In genomic region chr4:54224960-54225670, GRCh38 we compare ENCODE assay signal across 12 cellular contexts. TPM values are rescaled to one million over a fixed set of nuclear protein-coding genes. Genes with fewer than 3 reads are reported as not detected.
A peak's percentile ranks its signal among the peaks of the same experiment; 100 is the strongest.
DNase-seq lines count a peak whose midpoint lies in the region; ATAC-seq and TF ChIP-seq lines count a peak whose summit lies in the region.
"Had no signal": no experiment of that assay in that cellular context is flagged by ENCODE, and none has a peak within 500 bp of the region (broad histone marks: within the 10 kb centered on the region; RNA-seq: fewer than 3 reads in every experiment).

No MANE protein-coding gene starts in this region.

- intact Hi-C loops in heart left ventricle (cut with DNase I), result loop anchor here in 9 of 10 donors (5.0 to 10.0 kb wide), 11 partner anchors 160 to 1990 kb away; partner anchors contain the start of gene CHIC2 (in 1 of the 9)
- intact Hi-C loops in Right ventricle myocardium inferior (cut with DNase I), result loop anchor here (5.0 kb wide), 1 partner anchor 1028 kb away; no protein-coding TSS in a partner anchor
- intact Hi-C loops in sciatic nerve (cut with DNase I), result loop anchor here (5.0 kb wide), 1 partner anchor 298 kb away; no protein-coding TSS in a partner anchor

- H3K4me1 Mint-ChIP-seq in effector memory CD8-positive, alpha-beta T cell (ENCODE audit: low read depth in 2 of 2), result peaks cover 13 to 21% of the 10 kb centered on the region in 2 donors

- 45 to 54% (median 47%) methylated on average over 8 of the region's 8 CpGs for WGBS in heart left ventricle, 4 donors
- 32 to 37% methylated on average over 5 to 8 of the region's 8 CpGs for WGBS in upper lobe of left lung, 2 donors

- no peaks in the 10 kb centered on the region for H3K9me3 ChIP-seq in heart left ventricle
- no peaks in the 10 kb centered on the region for H3K9me3 ChIP-seq in mucosa of rectum (ENCODE audit: control insufficient read depth in 2 of 2, low read length in 2 of 2)
- H3K9me3 ChIP-seq in upper lobe of left lung, result no peaks in the 10 kb centered on the region

- no peak overlapping the region for H3K9ac ChIP-seq in mucosa of rectum (ENCODE audit: low read depth in 1 of 2, low read length in 2 of 2)

- H3K27ac Mint-ChIP-seq in effector memory CD8-positive, alpha-beta T cell, result no peak overlapping the region

- peaks cover 0 to 37% (median 28%) of the 10 kb centered on the region in 12 donors for H3K4me1 ChIP-seq in heart left ventricle
- peaks cover 15 to 22% of the 10 kb centered on the region in 2 donors for H3K4me1 ChIP-seq in mucosa of rectum (ENCODE audit: control insufficient read depth in 2 of 2, insufficient read depth in 2 of 2, low read length in 2 of 2)
- peaks cover 29 to 44% (median 34%) of the 10 kb centered on the region in 4 donors for H3K4me1 ChIP-seq in upper lobe of left lung

- H3K27me3 ChIP-seq in heart left ventricle (peaks cover 25 to 92% (median 69%) of the 10 kb centered on the region in 9 donors), mucosa of rectum (ENCODE audit: control insufficient read depth in 2 of 2, insufficient read depth in 2 of 2, low read length in 2 of 2) (peaks cover 51 to 62% of the 10 kb centered on the region in 2 donors), upper lobe of left lung (peaks cover 0 to 45% (median 28%) of the 10 kb centered on the region in 4 donors)

- H3K4me3 ChIP-seq in heart left ventricle (peak overlapping the region in 8 of 12 donors; percentile 48 to 80 (median 56)), mucosa of rectum (ENCODE audit: low read length in 2 of 2) (peak overlapping the region in 1 of 2 donors; percentile 61), upper lobe of left lung (peak overlapping the region in 3 of 4 donors; percentile 25 to 60 (median 46))

- TF ChIP-seq EP300 in upper lobe of left lung (IDR thresholded peaks at IDR 0.05), result no peak

- H3K27me3 Mint-ChIP-seq in effector memory CD8-positive, alpha-beta T cell, result peaks cover 88 to 94% of the 10 kb centered on the region in 2 donors

- peaks cover 4% of the 10 kb centered on the region for H3K36me3 Mint-ChIP-seq in effector memory CD8-positive, alpha-beta T cell (ENCODE audit: insufficient read depth)

- no peaks in the 10 kb centered on the region for H3K36me3 ChIP-seq in heart left ventricle
- H3K36me3 ChIP-seq in mucosa of rectum (ENCODE audit: control insufficient read depth in 2 of 2, insufficient read depth in 2 of 2, low read length in 2 of 2), result no peaks in the 10 kb centered on the region
- H3K36me3 ChIP-seq in upper lobe of left lung, result no peaks in the 10 kb centered on the region

- no peaks in the 10 kb centered on the region for H3K9me3 Mint-ChIP-seq in effector memory CD8-positive, alpha-beta T cell

- H3K4me3 Mint-ChIP-seq in effector memory CD8-positive, alpha-beta T cell, result peak overlapping the region; percentile 61 to 74

- H3K27ac ChIP-seq in heart left ventricle (peak overlapping the region in 5 of 12 donors; percentile 63 to 89 (median 76)), mucosa of rectum (ENCODE audit: low read depth in 2 of 2, low read length in 2 of 2) (peak overlapping the region; percentile 38 to 44), upper lobe of left lung (peak overlapping the region in 2 of 4 donors; percentile 57 to 73)

- TF ChIP-seq CTCF in heart left ventricle (IDR thresholded peaks at IDR 0.05) (no peak), upper lobe of left lung (IDR thresholded peaks at IDR 0.05) (no peak)

- DNase-seq in heart left ventricle (no peak), Right ventricle myocardium inferior (ENCODE audit: missing footprints) (no peak), upper lobe of left lung (no peak), sciatic nerve (ENCODE audit: low spot score) (no peak), D341Med (ENCODE audit: low spot score) (no peak)
- no peak for DNase-seq in effector memory CD8-positive, alpha-beta T cell
- DNase-seq: cerebellar nuclear complex, foreskin melanocyte, GDM1, NCI-H2171 treated with DMSO at 0.1 percent for 48 hours had no signal

- no peak for TF ChIP-seq POLR2A in heart left ventricle (IDR thresholded peaks at IDR 0.05)
- no peak for TF ChIP-seq POLR2A in upper lobe of left lung (IDR thresholded peaks at IDR 0.05)
- no peak for TF ChIP-seq POLR2A in GM18505 (IDR thresholded peaks at IDR 0.05; ENCODE audit: borderline replicate concordance, extremely low read depth, insufficient read depth, insufficient read length)

- no peak for ATAC-seq in heart left ventricle
- no peak for ATAC-seq in Right ventricle myocardium inferior
- ATAC-seq in effector memory CD8-positive, alpha-beta T cell (replicated peaks), result no peak
- ATAC-seq in upper lobe of left lung (ENCODE audit: low FRiP score in 2 of 2), result no peak
- ATAC-seq in sciatic nerve, result no peak
- no peak for ATAC-seq in GM18505 (IDR thresholded peaks at IDR 0.05; ENCODE audit: unreplicated experiment)

RNA-seq across cellular contexts. Expression of gene PDGFRA, which starts 4.0 kb away (rescaled TPM):
- total RNA-seq in heart left ventricle (10 to 100 TPM in 8 of 9 donors, 1 to 10 TPM in 1; 8.0 to 58.1 (median 22.6) TPM), Right ventricle myocardium inferior (38.5 TPM), upper lobe of left lung (100 to 1,000 TPM in 2 of 6 donors, 10 to 100 TPM in 4; 60.5 to 136 (median 77.0) TPM), sciatic nerve (131 TPM)
- polyA plus RNA-seq in heart left ventricle, result 10 to 100 TPM in 1 of 2 donors, 1 to 10 TPM in 1; 4.3 to 17.6 TPM
